In genomic region chr15:64633332-64633731, GRCh38 we compare ENCODE assay signal across 15 cellular contexts.
A peak's percentile ranks its signal among the peaks of the same experiment; 100 is the strongest.
DNase-seq lines count a peak whose midpoint lies in the region; ATAC-seq, FAIRE-seq and TF ChIP-seq lines count a peak whose summit lies in the region.
"Had no signal": no experiment of that assay in that cellular context is flagged by ENCODE, and none has a peak within 500 bp of the region (broad histone marks: within the 10 kb centered on the region; RNA-seq: fewer than 3 reads in every experiment).

No MANE protein-coding gene starts in this region.

- TF ChIP-seq POLR2A in K562 (conservative IDR thresholded peaks at IDR 0.05): no peak

- CTCF ChIA-PET in K562 (lab: Yijun Ruan, JAX; ENCODE audit: low intra/inter-chr PET ratio): no interaction called here

- H2AK5ac ChIP-seq in neuronal stem cell (ENCODE audit: low read depth, low read length): peak overlapping the region; percentile 77

- peaks cover 20% of the 10 kb centered on the region for H3K36me3 ChIP-seq in Karpas-422 (ENCODE audit: insufficient read depth, low read length)
- peaks cover 21% of the 10 kb centered on the region; the same call in 2 of the 3 replicates for H3K36me3 ChIP-seq in K562 (ENCODE audit: control insufficient read depth, insufficient read depth, low read length)
- peaks cover 0 to 31% of the 10 kb centered on the region in 2 donors for H3K36me3 ChIP-seq in neuronal stem cell (replicated peaks in 1 of 2; ENCODE audit: control insufficient read depth in 2 of 2, insufficient read depth in 2 of 2, low read length in 2 of 2)

- POLR2A ChIA-PET in K562 (lab: Yijun Ruan, JAX): interaction anchor here (1.1 to 2.8 kb wide), 3 partner anchors 10 to 18 kb away, joined by 3 to 14 read pairs (median 4); no protein-coding TSS in a partner anchor

- H3K4me2 ChIP-seq in Karpas-422 (ENCODE audit: low read depth, low read length, poor library complexity, severe bottlenecking) (peak overlapping the region; percentile 67), K562 (ENCODE audit: insufficient read depth, low read length) (no peak overlapping the region), neuronal stem cell (ENCODE audit: insufficient read depth, low read length, poor library complexity, severe bottlenecking) (no peak overlapping the region)
- H3K4me2 ChIP-seq: PC-9 had no signal

- BruUV-seq in K562 (replicated peaks; lab: Mats Ljungman, UMichigan): no TSS peak

- H3K9me3 ChIP-seq in Karpas-422 (ENCODE audit: low read length) (peaks cover 6% of the 10 kb centered on the region), K562 (replicated peaks; ENCODE audit: control insufficient read depth, insufficient read depth, low read depth, low read length) (0 out of 2 replicates have a peak, but pooled peaks cover 4% of the 10 kb centered on the region), neuronal stem cell (replicated peaks in 1 of 2; ENCODE audit: control insufficient read depth in 2 of 2, insufficient read depth in 1 of 2, low read depth in 1 of 2, low read length in 2 of 2) (peaks cover 0 to 15% of the 10 kb centered on the region in 2 donors)

- H3K4ac ChIP-seq in neuronal stem cell (ENCODE audit: low read length): no peak overlapping the region

- H3K4me1 ChIP-seq in Karpas-422 (ENCODE audit: low read length) (peaks cover 54% of the 10 kb centered on the region), K562 (replicated peaks in 1 of 2; ENCODE audit: control insufficient read depth in 2 of 2, insufficient read depth in 2 of 2, low read length in 2 of 2) (peaks cover 0 to 12% of the 10 kb centered on the region in 2 experiments; a peak in 3 of 5 replicates), neuronal stem cell (ENCODE audit: control insufficient read depth in 2 of 2, insufficient read depth in 1 of 2, low read depth in 1 of 2, low read length in 2 of 2) (peaks cover 12 to 32% of the 10 kb centered on the region in 2 donors)

- H3K79me1 ChIP-seq in neuronal stem cell (ENCODE audit: low read depth, low read length): no peaks in the 10 kb centered on the region

- H3K14ac ChIP-seq in neuronal stem cell (ENCODE audit: low read length): no peak overlapping the region

- H4K91ac ChIP-seq in neuronal stem cell (ENCODE audit: low read depth, low read length, poor library complexity): no peak overlapping the region

- H3K27ac ChIP-seq in Karpas-422 (ENCODE audit: low read length) (peak overlapping the region; percentile 87; the same call in 1 of the 2 replicates), K562 (ENCODE audit: extremely low read depth, low read depth, low read length) (no peak overlapping the region), neuronal stem cell (replicated peaks; ENCODE audit: low read length) (peak overlapping the region; percentile 83)
- H3K27ac ChIP-seq: PC-9 had no signal

- H3K4me3 ChIP-seq in Karpas-422 (ENCODE audit: low read length) (no peak overlapping the region), K562 (no peak overlapping the region), neuronal stem cell (ENCODE audit: low read length in 2 of 2) (no peak overlapping the region)
- H3K4me3 ChIP-seq: PC-9 had no signal

- no peak for ATAC-seq in K562

- no peak overlapping the region for H3K9ac ChIP-seq in Karpas-422 (ENCODE audit: low read length)
- no peak overlapping the region; a peak in 1 of 4 replicates for H3K9ac ChIP-seq in K562 (ENCODE audit: insufficient read depth in 1 of 2, low read depth in 2 of 2, low read length in 2 of 2)
- no peak overlapping the region for H3K9ac ChIP-seq in neuronal stem cell (ENCODE audit: low read depth, low read length, poor library complexity)

- TF ChIP-seq CTCF in K562 (IDR thresholded peaks at IDR 0.05 in 2 of 3, conservative IDR thresholded peaks at IDR 0.05 in 1 of 3; ENCODE audit: insufficient read depth in 2 of 3, low read depth in 1 of 3, low read length in 3 of 3) (no peak), GM13977 (IDR thresholded peaks at IDR 0.05; ENCODE audit: extremely low read depth, insufficient read depth, missing control alignments) (no peak)

- H3K18ac ChIP-seq in neuronal stem cell (ENCODE audit: low read length): no peak overlapping the region

- peaks cover 39% of the 10 kb centered on the region for H3K36me3 Mint-ChIP-seq in T-helper 2 cell treated with Interferon-gamma antibody and Interleukin-4, amounts not matched to agents 5 μg/mL and 100 μg/mL, for 36 hours (ENCODE audit: low read depth)

- no peak overlapping the region for H3K4me3 Mint-ChIP-seq in T-helper 2 cell treated with Interferon-gamma antibody and Interleukin-4, amounts not matched to agents 5 μg/mL and 100 μg/mL, for 36 hours

- no peak overlapping the region for H2BK12ac ChIP-seq in neuronal stem cell (ENCODE audit: low read length)

- H3K27me3 ChIP-seq in Karpas-422 (ENCODE audit: low read length) (no peaks in the 10 kb centered on the region), K562 (ENCODE audit: control insufficient read depth in 2 of 2, insufficient read depth in 2 of 2, low read length in 2 of 2) (no peaks in the 10 kb centered on the region), neuronal stem cell (ENCODE audit: control insufficient read depth in 3 of 3, insufficient read depth in 3 of 3, low read depth in 1 of 3, low read length in 3 of 3) (no peaks in the 10 kb centered on the region)

- WGBS in K562 (ENCODE audit: insufficient coverage, low coverage, missing lambda C conversion rate): 89% methylated on average over 5 of the region's 5 CpGs
- WGBS in neuronal stem cell (ENCODE audit: extremely low coverage in 2 of 2, insufficient read length in 2 of 2, insufficient replicate concordance in 1 of 2), 2 donors: no CpG with 5 or more reads among the region's 5 CpGs

- TF ChIP-seq EP300 in K562 (IDR thresholded peaks at IDR 0.05; ENCODE audit: low read length): no peak

- no peaks in the 10 kb centered on the region for H3K9me2 ChIP-seq in Karpas-422 (replicated peaks; ENCODE audit: insufficient read depth, low read length)

- DNase-seq in T-helper 2 cell treated with Interferon-gamma antibody and Interleukin-4, amounts not matched to agents 5 μg/mL and 100 μg/mL, for 36 hours (ENCODE audit: low spot score): no peak
- DNase-seq in T-helper 2 cell: no peak
- DNase-seq in Karpas-422: no peak
- DNase-seq in K562 (ENCODE audit: extremely low read depth in 1 of 4, low spot score in 3 of 4): no peak
- no peak for DNase-seq in neuronal stem cell (ENCODE audit: low spot score)
- DNase-seq in dedifferentiated amniotic fluid mesenchymal stem cell (ENCODE audit: extremely low spot score): no peak
- no peak for DNase-seq in NCI-H1930 (lab: John Stamatoyannopoulos, UW)
- DNase-seq in GM13977 (ENCODE audit: low spot score): no peak
- DNase-seq: activated CD4-positive, CD25-positive, alpha-beta regulatory T cell; hypothalamus; NCI-H1105; NCI-H510A treated with DMSO at 0.1 percent for 48 hours; PC-9; retina had no signal

- H3K27ac Mint-ChIP-seq in T-helper 2 cell treated with Interferon-gamma antibody and Interleukin-4, amounts not matched to agents 5 μg/mL and 100 μg/mL, for 36 hours: peak overlapping the region; percentile 39

- intact Hi-C loops in K562 (cut with micrococcal nuclease): no loop called here

- H3K9me1 ChIP-seq in K562 (ENCODE audit: control insufficient read depth, insufficient read depth, low read length): no peaks in the 10 kb centered on the region

- no peak overlapping the region for H2BK15ac ChIP-seq in neuronal stem cell (ENCODE audit: low read length)

- in situ Hi-C loops in K562 (cut with MboI) (no loop called here), GM13977 (cut with MboI; ENCODE audit: low pct_unique_long_range_greater_than_20kb, low sequenced_read_pairs, unreplicated experiment) (no loop called here)

- H2BK5ac ChIP-seq in neuronal stem cell (ENCODE audit: low read length): no peak overlapping the region

- no peak overlapping the region for H4K8ac ChIP-seq in neuronal stem cell (ENCODE audit: low read depth, low read length)

- no peak for FAIRE-seq in K562 (lab: Jason Lieb, UNC)
- FAIRE-seq: urothelium cell line had no signal

- peaks cover 61% of the 10 kb centered on the region for H3K4me1 Mint-ChIP-seq in T-helper 2 cell treated with Interferon-gamma antibody and Interleukin-4, amounts not matched to agents 5 μg/mL and 100 μg/mL, for 36 hours (ENCODE audit: low read depth)

- H3K27me3 Mint-ChIP-seq in T-helper 2 cell treated with Interferon-gamma antibody and Interleukin-4, amounts not matched to agents 5 μg/mL and 100 μg/mL, for 36 hours (ENCODE audit: low read depth): no peaks in the 10 kb centered on the region

- H4K20me1 ChIP-seq in Karpas-422 (ENCODE audit: insufficient read depth, low read depth, low read length): no peaks in the 10 kb centered on the region
- no peaks in the 10 kb centered on the region for H4K20me1 ChIP-seq in K562 (replicated peaks; ENCODE audit: control insufficient read depth, insufficient read depth, low read length)

- no peak overlapping the region for H2AFZ ChIP-seq in Karpas-422 (ENCODE audit: low read length)
- H2AFZ ChIP-seq in K562 (ENCODE audit: low read depth, low read length): no peak overlapping the region
- no peak overlapping the region for H2AFZ ChIP-seq in neuronal stem cell (ENCODE audit: low read length)
- H2AFZ ChIP-seq: PC-9 had no signal

- TF ChIP-seq RAD21 in K562 (CRISPR knock-in tag; conservative IDR thresholded peaks at IDR 0.05 in 1 of 2, IDR thresholded peaks at IDR 0.05 in 1 of 2): no peak

- H3K9me3 Mint-ChIP-seq in T-helper 2 cell treated with Interferon-gamma antibody and Interleukin-4, amounts not matched to agents 5 μg/mL and 100 μg/mL, for 36 hours: peaks cover 5% of the 10 kb centered on the region

- H3K79me2 ChIP-seq in Karpas-422 (ENCODE audit: low read length): peaks cover 90% of the 10 kb centered on the region
- H3K79me2 ChIP-seq in K562 (ENCODE audit: control insufficient read depth, insufficient read depth, low read length): peaks cover 57% of the 10 kb centered on the region

- no peak overlapping the region for H2BK120ac ChIP-seq in neuronal stem cell (ENCODE audit: low read depth, low read length)

- no peak overlapping the region for H3K23ac ChIP-seq in neuronal stem cell (ENCODE audit: low read depth, low read length, poor library complexity)

TF ChIP-seq in K562, 482 proteins besides CTCF, POLR2A, EP300 and RAD21 (continues in another document):
- no peak for TF ChIP-seq HNRNPK (IDR thresholded peaks at IDR 0.05; ENCODE audit: low read depth, low read length, poor library complexity, severe bottlenecking)
